ENCODE assay signal across 20 cellular contexts in genomic region chr3:8840556-8840955, GRCh38.
A peak's percentile ranks its signal among the peaks of the same experiment; 100 is the strongest.
DNase-seq lines count a peak whose midpoint lies in the region; ATAC-seq and TF ChIP-seq lines count a peak whose summit lies in the region.
"Had no signal": no experiment of that assay in that cellular context is flagged by ENCODE, and none has a peak within 500 bp of the region (broad histone marks: within the 10 kb centered on the region; RNA-seq: fewer than 3 reads in every experiment).

No MANE protein-coding gene starts in this region.

- 0 out of 2 replicates have a peak, but pooled peaks cover 5% of the 10 kb centered on the region for H3K36me3 ChIP-seq in SJSA1
- H3K36me3 ChIP-seq: adrenal gland, neural progenitor cell, stomach, uterus had no signal

- ATAC-seq in HG03432 (IDR thresholded peaks at IDR 0.05; ENCODE audit: unreplicated experiment) (no peak), GM18858 (IDR thresholded peaks at IDR 0.05; ENCODE audit: unreplicated experiment) (no peak)
- ATAC-seq: activated CD8-positive, alpha-beta memory T cell treated with anti-CD3 and anti-CD28 coated beads, Interleukin-2, amount 10 ng/mL, durations not matched to agents 7 days and 5 days had no signal

- H3K4me1 Mint-ChIP-seq in endothelial cell (ENCODE audit: unreplicated experiment), result peaks cover 17% of the 10 kb centered on the region
- H3K4me1 Mint-ChIP-seq in mesothelial cell of epicardium, result peaks cover 14% of the 10 kb centered on the region
- H3K4me1 Mint-ChIP-seq in T-helper 2 cell treated with Interferon-gamma antibody and Interleukin-4, amounts not matched to agents 5 μg/mL and 100 μg/mL, for 36 hours (ENCODE audit: low read depth), result no peaks in the 10 kb centered on the region
- H3K4me1 Mint-ChIP-seq: activated CD8-positive, alpha-beta memory T cell treated with anti-CD3 and anti-CD28 coated beads, Interleukin-2, amount 10 ng/mL, durations not matched to agents 7 days and 5 days; neural progenitor cell had no signal

- peak overlapping the region; percentile 49 for H3K27ac ChIP-seq in SJSA1
- H3K27ac ChIP-seq: adrenal gland, coronary artery, epithelial cell of prostate, neural progenitor cell, stomach, uterus had no signal

- H3K27me3 Mint-ChIP-seq in endothelial cell (ENCODE audit: unreplicated experiment), result peaks cover 2% of the 10 kb centered on the region
- no peaks in the 10 kb centered on the region for H3K27me3 Mint-ChIP-seq in mesothelial cell of epicardium (ENCODE audit: low read depth)
- no peaks in the 10 kb centered on the region for H3K27me3 Mint-ChIP-seq in T-helper 2 cell treated with Interferon-gamma antibody and Interleukin-4, amounts not matched to agents 5 μg/mL and 100 μg/mL, for 36 hours (ENCODE audit: low read depth)
- H3K27me3 Mint-ChIP-seq: activated CD8-positive, alpha-beta memory T cell treated with anti-CD3 and anti-CD28 coated beads, Interleukin-2, amount 10 ng/mL, durations not matched to agents 7 days and 5 days had no signal

- H3K4me1 ChIP-seq in SJSA1 (replicated peaks), result peaks cover 20% of the 10 kb centered on the region
- H3K4me1 ChIP-seq: adrenal gland, neural progenitor cell, stomach, uterus had no signal

- H3K27ac Mint-ChIP-seq in endothelial cell (ENCODE audit: unreplicated experiment), result peak overlapping the region; percentile 55
- H3K27ac Mint-ChIP-seq in mesothelial cell of epicardium, result peak overlapping the region; percentile 65
- no peak overlapping the region for H3K27ac Mint-ChIP-seq in T-helper 2 cell treated with Interferon-gamma antibody and Interleukin-4, amounts not matched to agents 5 μg/mL and 100 μg/mL, for 36 hours
- H3K27ac Mint-ChIP-seq: activated CD8-positive, alpha-beta memory T cell treated with anti-CD3 and anti-CD28 coated beads, Interleukin-2, amount 10 ng/mL, durations not matched to agents 7 days and 5 days; neural progenitor cell had no signal

- H3K4me3 ChIP-seq in AG10803 (ENCODE audit: low read length), result no peak overlapping the region
- no peak overlapping the region for H3K4me3 ChIP-seq in SJSA1
- H3K4me3 ChIP-seq: adrenal gland, coronary artery, neural progenitor cell, stomach, uterus had no signal

- H3K27me3 ChIP-seq in SJSA1 (replicated peaks), result no peaks in the 10 kb centered on the region
- H3K27me3 ChIP-seq: adrenal gland, neural progenitor cell, stomach, uterus had no signal

- no peaks in the 10 kb centered on the region for H3K9me3 ChIP-seq in SJSA1 (replicated peaks)
- H3K9me3 ChIP-seq: adrenal gland, stomach, uterus had no signal

- DNase-seq in AG10803 (ENCODE audit: low read depth) (peak; percentile 75), SJSA1 (ENCODE audit: low read depth in 1 of 2, low spot score in 2 of 2) (no peak), endothelial cell (ENCODE audit: low spot score) (no peak), mesothelial cell of epicardium (ENCODE audit: low spot score in 2 of 2, unreplicated experiment in 2 of 2) (no peak), C1 segment of cervical spinal cord (lab: John Stamatoyannopoulos, UW) (no peak)
- no peak for DNase-seq in T-helper 2 cell treated with Interferon-gamma antibody and Interleukin-4, amounts not matched to agents 5 μg/mL and 100 μg/mL, for 36 hours (ENCODE audit: low spot score)
- DNase-seq: activated CD8-positive, alpha-beta memory T cell treated with anti-CD3 and anti-CD28 coated beads, Interleukin-2, amount 10 ng/mL, durations not matched to agents 7 days and 5 days; activated effector memory CD4-positive, alpha-beta T cell treated with Interleukin-2 at 50 U/mL for 16 hours; adrenal gland; AML-193; NCI-H2029 treated with DMSO at 0.1 percent for 48 hours; NCI-H524; stomach; T1000; uterus had no signal

- H3K4me3 Mint-ChIP-seq in endothelial cell (ENCODE audit: unreplicated experiment) (no peak overlapping the region), mesothelial cell of epicardium (no peak overlapping the region)
- no peak overlapping the region for H3K4me3 Mint-ChIP-seq in T-helper 2 cell treated with Interferon-gamma antibody and Interleukin-4, amounts not matched to agents 5 μg/mL and 100 μg/mL, for 36 hours
- H3K4me3 Mint-ChIP-seq: activated CD8-positive, alpha-beta memory T cell treated with anti-CD3 and anti-CD28 coated beads, Interleukin-2, amount 10 ng/mL, durations not matched to agents 7 days and 5 days; neural progenitor cell had no signal

- H3K9me3 Mint-ChIP-seq in endothelial cell (ENCODE audit: unreplicated experiment), result no peaks in the 10 kb centered on the region
- H3K9me3 Mint-ChIP-seq in mesothelial cell of epicardium, result peaks cover 4% of the 10 kb centered on the region
- H3K9me3 Mint-ChIP-seq in T-helper 2 cell treated with Interferon-gamma antibody and Interleukin-4, amounts not matched to agents 5 μg/mL and 100 μg/mL, for 36 hours, result no peaks in the 10 kb centered on the region
- H3K9me3 Mint-ChIP-seq: neural progenitor cell had no signal

- no peak for TF ChIP-seq CTCF in AG10803 (conservative IDR thresholded peaks at IDR 0.05; ENCODE audit: low read length)
- TF ChIP-seq CTCF in endothelial cell (IDR thresholded peaks at IDR 0.05; ENCODE audit: unreplicated experiment), result no peak
- no peak for TF ChIP-seq CTCF in mesothelial cell of epicardium (IDR thresholded peaks at IDR 0.05; ENCODE audit: unreplicated experiment)

- H3K36me3 Mint-ChIP-seq in endothelial cell (ENCODE audit: low read depth, unreplicated experiment), result no peaks in the 10 kb centered on the region
- H3K36me3 Mint-ChIP-seq in mesothelial cell of epicardium, result peaks cover 3% of the 10 kb centered on the region
- H3K36me3 Mint-ChIP-seq in T-helper 2 cell treated with Interferon-gamma antibody and Interleukin-4, amounts not matched to agents 5 μg/mL and 100 μg/mL, for 36 hours (ENCODE audit: low read depth), result no peaks in the 10 kb centered on the region
- H3K36me3 Mint-ChIP-seq: activated CD8-positive, alpha-beta memory T cell treated with anti-CD3 and anti-CD28 coated beads, Interleukin-2, amount 10 ng/mL, durations not matched to agents 7 days and 5 days; neural progenitor cell had no signal
